Comparison of ENCODE assay signal across 17 cellular contexts in genomic region chr3:179719048-179719734, GRCh38.
"Had no signal": no experiment of that assay in that cellular context is flagged by ENCODE, and none has a peak within 500 bp of the region (broad histone marks: within the 10 kb centered on the region; RNA-seq: fewer than 3 reads in every experiment).

No MANE protein-coding gene starts in this region.

- H3K27ac ChIP-seq: esophagus squamous epithelium, neutrophil, thyroid gland had no signal

- H3K4me3 ChIP-seq: esophagus squamous epithelium, thyroid gland had no signal

- H3K36me3 ChIP-seq: neutrophil had no signal

- H3K9me3 ChIP-seq: esophagus squamous epithelium, neutrophil, thyroid gland had no signal

- H3K4me3 Mint-ChIP-seq: activated CD4-positive, alpha-beta T cell treated with anti-CD3 and anti-CD28 coated beads, Interleukin-2, amount 10 ng/mL, durations not matched to agents 7 days and 5 days; activated T-cell treated with anti-CD3 and anti-CD28 coated beads, Interleukin-2, amount 50 U/mL, for 72 hours; naive B cell; stimulated activated memory B cell treated with anti-CD40 and anti-IgM and Interleukin-4, amounts not matched to agents 10 μg/mL and 1 μg/mL and 100 μg/mL, for 72 hours had no signal

- DNase-seq: activated CD4-positive, alpha-beta T cell treated with anti-CD3 and anti-CD28 coated beads, Interleukin-2, amount 10 ng/mL, durations not matched to agents 7 days and 5 days; activated CD4-positive, CD25-positive, alpha-beta regulatory T cell; activated CD8-positive, alpha-beta memory T cell treated with anti-CD3 and anti-CD28 coated beads, Interleukin-2, amount 50 U/mL, for 48 hours; activated gamma-delta T cell; activated T-cell treated with anti-CD3 and anti-CD28 coated beads, Interleukin-2, amount 50 U/mL, for 72 hours; central memory CD4-positive, alpha-beta T cell; cortex of kidney; effector CD4-positive, alpha-beta T cell; esophagus squamous epithelium; head of caudate nucleus; naive B cell; retina; stimulated activated CD4-positive, alpha-beta T cell treated with anti-CD3 and anti-CD28 coated beads, Interleukin-2, amount 100 ng/mL, for 48 hours; thyroid gland had no signal

- H3K9me3 Mint-ChIP-seq: activated CD4-positive, alpha-beta T cell treated with anti-CD3 and anti-CD28 coated beads, Interleukin-2, amount 10 ng/mL, durations not matched to agents 7 days and 5 days; activated naive CD4-positive, alpha-beta T cell treated with anti-CD3 and anti-CD28 coated beads, Interleukin-2, amount 50 U/mL, for 72 hours; activated T-cell treated with anti-CD3 and anti-CD28 coated beads, Interleukin-2, amount 50 U/mL, for 72 hours; naive B cell; stimulated activated memory B cell treated with anti-CD40 and anti-IgM and Interleukin-4, amounts not matched to agents 10 μg/mL and 1 μg/mL and 100 μg/mL, for 72 hours had no signal

- H3K27ac Mint-ChIP-seq: activated CD4-positive, alpha-beta T cell treated with anti-CD3 and anti-CD28 coated beads, Interleukin-2, amount 10 ng/mL, durations not matched to agents 7 days and 5 days; activated naive CD4-positive, alpha-beta T cell treated with anti-CD3 and anti-CD28 coated beads, Interleukin-2, amount 50 U/mL, for 72 hours; naive B cell; stimulated activated memory B cell treated with anti-CD40 and anti-IgM and Interleukin-4, amounts not matched to agents 10 μg/mL and 1 μg/mL and 100 μg/mL, for 72 hours had no signal

- ATAC-seq: activated naive CD4-positive, alpha-beta T cell treated with anti-CD3 and anti-CD28 coated beads, Interleukin-2, amount 50 U/mL, for 72 hours; activated T-cell treated with anti-CD3 and anti-CD28 coated beads, Interleukin-2, amount 50 U/mL, for 72 hours; stimulated activated memory B cell treated with anti-CD40 and anti-IgM and Interleukin-4, amounts not matched to agents 10 μg/mL and 1 μg/mL and 100 μg/mL, for 72 hours had no signal

- H3K4me1 ChIP-seq: esophagus squamous epithelium, thyroid gland had no signal

- H3K27me3 Mint-ChIP-seq: activated CD4-positive, alpha-beta T cell treated with anti-CD3 and anti-CD28 coated beads, Interleukin-2, amount 10 ng/mL, durations not matched to agents 7 days and 5 days; naive B cell; stimulated activated memory B cell treated with anti-CD40 and anti-IgM and Interleukin-4, amounts not matched to agents 10 μg/mL and 1 μg/mL and 100 μg/mL, for 72 hours had no signal

- H3K27me3 ChIP-seq: esophagus squamous epithelium, neutrophil, thyroid gland had no signal

- H3K4me1 Mint-ChIP-seq: activated CD4-positive, alpha-beta T cell treated with anti-CD3 and anti-CD28 coated beads, Interleukin-2, amount 10 ng/mL, durations not matched to agents 7 days and 5 days; naive B cell; stimulated activated memory B cell treated with anti-CD40 and anti-IgM and Interleukin-4, amounts not matched to agents 10 μg/mL and 1 μg/mL and 100 μg/mL, for 72 hours had no signal
